ENCODE assay signal across 16 cellular contexts in the genomic region with DNA sequence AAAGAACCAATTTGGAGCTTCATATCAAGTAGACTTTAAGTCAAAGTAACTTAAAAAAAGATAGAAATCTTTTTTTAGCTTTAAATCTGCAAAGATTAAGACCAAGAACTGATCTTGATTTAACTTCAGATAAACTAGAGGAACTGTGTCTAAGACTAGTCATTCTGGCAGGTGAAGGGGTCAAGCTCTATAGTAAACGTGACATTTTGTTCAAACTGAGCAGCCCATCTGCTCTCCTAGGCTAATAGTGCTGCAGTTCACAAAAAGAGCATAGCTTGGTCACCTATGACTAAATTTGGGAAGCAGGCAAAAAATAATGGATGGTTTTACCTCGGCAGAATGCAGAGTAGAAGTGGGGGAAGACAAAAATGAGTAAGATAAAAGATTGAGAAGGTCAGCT.
DNase-seq lines count a peak whose midpoint lies in the region; ATAC-seq and TF ChIP-seq lines count a peak whose summit lies in the region.
"Had no signal": no experiment of that assay in that cellular context is flagged by ENCODE, and none has a peak within 500 bp of the region (broad histone marks: within the 10 kb centered on the region; RNA-seq: fewer than 3 reads in every experiment).

No MANE protein-coding gene starts in this region.

- POLR2A ChIA-PET in PC-9 (lab: Charles Lee; ENCODE audit: unreplicated experiment), result no interaction called here

- no peak overlapping the region for H3K9ac ChIP-seq in parathyroid adenoma
- H3K9ac ChIP-seq: BLaER1 treated with 17β-estradiol and CSF1 and Interleukin-3, amounts not matched to agents 10 nM and 100 nM; GM23248 had no signal

- no peaks in the 10 kb centered on the region for H4K20me1 ChIP-seq in PC-9 (ENCODE audit: insufficient read depth)
- H4K20me1 ChIP-seq: BLaER1 treated with 17β-estradiol and CSF1 and Interleukin-3, amounts not matched to agents 10 nM and 100 nM had no signal

- CTCF ChIA-PET in PC-9 (lab: Charles Lee), result no interaction called here

- H3K36me3 ChIP-seq in PC-9 (ENCODE audit: low read depth) (no peaks in the 10 kb centered on the region), parathyroid adenoma (ENCODE audit: control insufficient read depth, insufficient read depth, low read length) (no peaks in the 10 kb centered on the region)
- H3K36me3 ChIP-seq: BLaER1 treated with 17β-estradiol and CSF1 and Interleukin-3, amounts not matched to agents 10 nM and 100 nM had no signal

- intact Hi-C loops in PC-9 (cut with micrococcal nuclease; ENCODE audit: unreplicated experiment), result no loop called here

- H3K27ac ChIP-seq in PC-9 (no peak overlapping the region), parathyroid adenoma (no peak overlapping the region)
- H3K27ac ChIP-seq: BLaER1 treated with 17β-estradiol and CSF1 and Interleukin-3, amounts not matched to agents 10 nM and 100 nM; GM23248 had no signal

- no peaks in the 10 kb centered on the region for H3K27me3 ChIP-seq in PC-9 (ENCODE audit: insufficient read depth, low read depth)
- no peaks in the 10 kb centered on the region for H3K27me3 ChIP-seq in parathyroid adenoma (ENCODE audit: control insufficient read depth, insufficient read depth, low read length)
- H3K27me3 ChIP-seq: BLaER1 treated with 17β-estradiol and CSF1 and Interleukin-3, amounts not matched to agents 10 nM and 100 nM had no signal

- no peaks in the 10 kb centered on the region for H3K9me2 ChIP-seq in PC-9 (ENCODE audit: insufficient read depth)

- H3K79me2 ChIP-seq in PC-9 (ENCODE audit: low read depth), result no peaks in the 10 kb centered on the region
- H3K79me2 ChIP-seq in parathyroid adenoma, result no peaks in the 10 kb centered on the region

- H3F3A ChIP-seq in PC-9 (ENCODE audit: insufficient read depth, low read depth), result no peaks in the 10 kb centered on the region

- no peak for DNase-seq in PC-9
- DNase-seq in activated CD8-positive, alpha-beta memory T cell treated with anti-CD3 and anti-CD28 coated beads for 24 hours, result no peak
- DNase-seq in NCI-H2107 treated with DMSO at 0.1 percent for 48 hours (lab: John Stamatoyannopoulos, UW; ENCODE audit: unreplicated experiment), result no peak
- no peak for DNase-seq in activated CD4-positive, alpha-beta T cell treated with anti-CD3 and anti-CD28 coated beads, Interleukin-2, amount 50 U/mL, for 4 hours
- DNase-seq: 8988T, Caco-2, DMS79 treated with DMSO at 0.1 percent for 48 hours, GF-D8, GM23248, HCEC 1CT, KBM-7 had no signal

- TF ChIP-seq CTCF in PC-9 (conservative IDR thresholded peaks at IDR 0.05) (no peak), parathyroid adenoma (IDR thresholded peaks at IDR 0.05) (no peak)

- H3K4me3 ChIP-seq in PC-9 (no peak overlapping the region), parathyroid adenoma (ENCODE audit: low read depth, low read length) (no peak overlapping the region)
- H3K4me3 ChIP-seq: BLaER1 treated with 17β-estradiol and CSF1 and Interleukin-3, amounts not matched to agents 10 nM and 100 nM; GM23248 had no signal

- no peaks in the 10 kb centered on the region for H3K9me3 ChIP-seq in PC-9 (ENCODE audit: insufficient read depth, low read depth)
- no peaks in the 10 kb centered on the region for H3K9me3 ChIP-seq in parathyroid adenoma (ENCODE audit: control insufficient read depth, low read length)
- H3K9me3 ChIP-seq: BLaER1 treated with 17β-estradiol and CSF1 and Interleukin-3, amounts not matched to agents 10 nM and 100 nM; Caco-2 had no signal

- H3K4me1 ChIP-seq in PC-9 (replicated peaks; ENCODE audit: insufficient read depth), result no peaks in the 10 kb centered on the region
- H3K4me1 ChIP-seq in parathyroid adenoma, result no peaks in the 10 kb centered on the region
- H3K4me1 ChIP-seq: Caco-2 had no signal

- H2AFZ ChIP-seq in PC-9, result 0 out of 2 replicates have a peak overlapping the region, but pooled peaks have one; percentile 5
- H2AFZ ChIP-seq in parathyroid adenoma, result peak overlapping the region; percentile 30
- H2AFZ ChIP-seq: GM23248 had no signal

- no TSS peak for BruUV-seq in PC-9 (replicated peaks; lab: Mats Ljungman, UMichigan)

- H3K4me2 ChIP-seq in PC-9 (no peak overlapping the region), parathyroid adenoma (ENCODE audit: low read length) (no peak overlapping the region)
- H3K4me2 ChIP-seq: BLaER1 treated with 17β-estradiol and CSF1 and Interleukin-3, amounts not matched to agents 10 nM and 100 nM had no signal

- ATAC-seq in GM18502 (IDR thresholded peaks at IDR 0.05; ENCODE audit: poor library complexity, unreplicated experiment), result peak; percentile 58
- peak; percentile 54 for ATAC-seq in HG02884 (IDR thresholded peaks at IDR 0.05; ENCODE audit: unreplicated experiment)
- ATAC-seq: HepG2 had no signal
